In the genomic region with DNA sequence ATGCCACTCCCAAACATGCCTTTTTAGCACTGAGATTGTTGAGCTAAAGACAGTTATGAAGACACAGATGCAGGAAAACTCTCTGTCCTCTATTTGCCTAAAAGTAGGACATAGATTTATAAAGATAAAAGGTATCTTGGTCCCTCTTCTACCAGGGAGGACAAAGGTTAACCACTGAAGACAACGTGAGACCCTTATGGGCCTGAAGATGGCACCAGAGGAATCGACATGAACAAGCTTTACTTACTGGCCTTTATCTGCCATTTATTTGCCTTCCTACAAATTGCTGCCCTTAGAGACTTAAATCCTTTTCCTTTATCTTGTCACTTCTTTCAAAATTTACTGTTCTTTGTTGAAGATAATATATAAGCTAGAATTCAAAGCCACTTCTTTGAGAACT, we compare ENCODE assay signal across 31 cellular contexts.
DNase-seq lines count a peak whose midpoint lies in the region; ATAC-seq and TF ChIP-seq lines count a peak whose summit lies in the region.
"Had no signal": no experiment of that assay in that cellular context is flagged by ENCODE, and none has a peak within 500 bp of the region (broad histone marks: within the 10 kb centered on the region; RNA-seq: fewer than 3 reads in every experiment).

No MANE protein-coding gene starts in this region.

- H3K27me3 Mint-ChIP-seq in nephron progenitor cell (ENCODE audit: low read depth, poor library complexity) = no peaks in the 10 kb centered on the region
- H3K27me3 Mint-ChIP-seq: activated naive CD4-positive, alpha-beta T cell treated with anti-CD3 and anti-CD28 coated beads, Interleukin-2, amount 10 ng/mL, durations not matched to agents 7 days and 5 days had no signal

- DNase-seq in HCT116 (ENCODE audit: low read depth, low spot score) (no peak), Panc1 (ENCODE audit: low read depth, low spot score) (no peak), erythroblast (lab: John Stamatoyannopoulos, UW) (peak; percentile 3 to 5), nephron progenitor cell (no peak), NCI-H2227 (lab: John Stamatoyannopoulos, UW; ENCODE audit: unreplicated experiment) (no peak)
- DNase-seq: activated CD4-positive, alpha-beta T cell treated with anti-CD3 and anti-CD28 coated beads, Interleukin-2, amount 50 U/mL, for 4 hours; activated CD8-positive, alpha-beta memory T cell treated with anti-CD3 and anti-CD28 coated beads, Interleukin-2, amount 50 U/mL, for 4 hours; activated naive CD4-positive, alpha-beta T cell treated with anti-CD3 and anti-CD28 coated beads, Interleukin-2, amount 10 ng/mL, durations not matched to agents 7 days and 5 days; EL; foreskin fibroblast; H7; heart right ventricle; immature natural killer cell; left lung; MG63; naive thymus-derived CD8-positive, alpha-beta T cell; NCI-H2081 treated with DMSO at 0.1 percent for 48 hours; NCI-H446; NCI-H774; OCI-M1; SHP77; stimulated activated naive CD8-positive, alpha-beta T cell treated with anti-CD3 and anti-CD28 coated beads, Interleukin-15, Interleukin-2, amounts not matched to agents 100 U/mL and 50 U/mL, for 24 hours; testis; uterus had no signal

- TF ChIP-seq CTCF in HCT116 (IDR thresholded peaks at IDR 0.05 in 2 of 3, conservative IDR thresholded peaks at IDR 0.05 in 1 of 3; ENCODE audit: borderline replicate concordance in 1 of 3, insufficient read depth in 1 of 3, low read depth in 2 of 3, low read length in 2 of 3) (0 out of 6 replicates have a peak, but pooled peaks of 1 of the 3 experiments have one; percentile 8), Panc1 (IDR thresholded peaks at IDR 0.05) (peak; percentile 11; the same call in 1 of the 2 replicates), nephron progenitor cell (IDR thresholded peaks at IDR 0.05) (no peak)

- H3K27ac ChIP-seq in HCT116 (ENCODE audit: low read depth, low read length) = no peak overlapping the region
- no peak overlapping the region for H3K27ac ChIP-seq in Panc1 (ENCODE audit: low read length)
- H3K27ac ChIP-seq: epithelial cell of prostate, heart right ventricle, left lung, testis, uterus had no signal

- no peak overlapping the region for H3K4me2 ChIP-seq in HCT116 (ENCODE audit: low read length)

- BruUV-seq in HCT116 (replicated peaks; lab: Mats Ljungman, UMichigan) (no TSS peak), Panc1 (replicated peaks; lab: Mats Ljungman, UMichigan) (no TSS peak)

- peaks cover 5% of the 10 kb centered on the region for H3K4me1 Mint-ChIP-seq in nephron progenitor cell
- H3K4me1 Mint-ChIP-seq: activated naive CD4-positive, alpha-beta T cell treated with anti-CD3 and anti-CD28 coated beads, Interleukin-2, amount 10 ng/mL, durations not matched to agents 7 days and 5 days; brain; IgD-negative memory B cell; immature natural killer cell; mesothelial cell of epicardium; naive thymus-derived CD8-positive, alpha-beta T cell had no signal

- H3K4me1 ChIP-seq in HCT116 (ENCODE audit: control insufficient read depth in 1 of 2, insufficient read depth in 2 of 2, low read length in 2 of 2) (no peaks in the 10 kb centered on the region), Panc1 (ENCODE audit: control insufficient read depth, insufficient read depth, low read length) (no peaks in the 10 kb centered on the region)
- H3K4me1 ChIP-seq: heart right ventricle, left lung, testis, uterus had no signal

- intact Hi-C loops in HCT116 (cut with micrococcal nuclease) (no loop called here), Panc1 (cut with micrococcal nuclease; ENCODE audit: unreplicated experiment) (no loop called here)

- ATAC-seq in HCT116 = no peak
- ATAC-seq in Panc1 = no peak
- ATAC-seq in HG03460 (IDR thresholded peaks at IDR 0.05; ENCODE audit: unreplicated experiment) = no peak
- ATAC-seq in GM21529 (IDR thresholded peaks at IDR 0.05; ENCODE audit: unreplicated experiment) = no peak
- ATAC-seq: heart right ventricle; left lung; naive thymus-derived CD8-positive, alpha-beta T cell; stimulated activated naive CD8-positive, alpha-beta T cell treated with anti-CD3 and anti-CD28 coated beads, Interleukin-15, Interleukin-2, amounts not matched to agents 100 U/mL and 50 U/mL, for 24 hours had no signal

- RAD21 ChIA-PET in HCT116 (lab: Charles Lee; ENCODE audit: low non-redundant PET in 1 of 2, low total read pairs in 2 of 2, uncharacterized antibody in 2 of 2, unreplicated experiment in 2 of 2) = no interaction called here

- H3K36me3 Mint-ChIP-seq in nephron progenitor cell (ENCODE audit: low read depth) = peaks cover 33% of the 10 kb centered on the region
- H3K36me3 Mint-ChIP-seq: activated naive CD4-positive, alpha-beta T cell treated with anti-CD3 and anti-CD28 coated beads, Interleukin-2, amount 10 ng/mL, durations not matched to agents 7 days and 5 days; IgD-negative memory B cell had no signal

- in situ Hi-C loops in Panc1 (cut with HindIII; ENCODE audit: low pct_unique_long_range_greater_than_20kb, low sequenced_read_pairs) = no loop called here

- TF ChIP-seq RAD21 in HCT116 (IDR thresholded peaks at IDR 0.05; ENCODE audit: low read depth) = peak; percentile 34

- no peak overlapping the region for H3K4me3 Mint-ChIP-seq in nephron progenitor cell
- H3K4me3 Mint-ChIP-seq: activated naive CD4-positive, alpha-beta T cell treated with anti-CD3 and anti-CD28 coated beads, Interleukin-2, amount 10 ng/mL, durations not matched to agents 7 days and 5 days; activated T-helper 1 cell treated with anti-CD3 and anti-CD28 coated beads, Interleukin-12 subunit alpha, Interleukin-12 subunit beta, Interleukin-2, Interleukin-4 antibody, amounts not matched to agents 30 ng/mL and 10 ng/mL and 1 ng/mL, durations not matched to agents 14 hours and 24 hours and 36 hours; brain; IgD-negative memory B cell; immature natural killer cell; mesothelial cell of epicardium; naive thymus-derived CD8-positive, alpha-beta T cell had no signal

- no peak overlapping the region for H2AFZ ChIP-seq in HCT116 (ENCODE audit: low read depth, low read length, poor library complexity, severe bottlenecking)

- H3K9ac ChIP-seq in HCT116 (ENCODE audit: low read length) = no peak overlapping the region

- no peak overlapping the region for H3K4me3 ChIP-seq in HCT116 (replicated peaks in 1 of 2; ENCODE audit: low read depth in 1 of 2, low read length in 2 of 2)
- H3K4me3 ChIP-seq in Panc1 (ENCODE audit: low read depth in 2 of 2, low read length in 2 of 2) = no peak overlapping the region
- H3K4me3 ChIP-seq: heart right ventricle, left lung, MG63, testis, uterus had no signal

- H3K9me2 ChIP-seq in HCT116 (ENCODE audit: insufficient read depth) = no peaks in the 10 kb centered on the region

- peak overlapping the region; percentile 80 for H3K27ac Mint-ChIP-seq in nephron progenitor cell
- H3K27ac Mint-ChIP-seq: activated naive CD4-positive, alpha-beta T cell treated with anti-CD3 and anti-CD28 coated beads, Interleukin-2, amount 10 ng/mL, durations not matched to agents 7 days and 5 days; activated T-helper 1 cell treated with anti-CD3 and anti-CD28 coated beads, Interleukin-12 subunit alpha, Interleukin-12 subunit beta, Interleukin-2, Interleukin-4 antibody, amounts not matched to agents 30 ng/mL and 10 ng/mL and 1 ng/mL, durations not matched to agents 14 hours and 24 hours and 36 hours; brain; IgD-negative memory B cell; immature natural killer cell; mesothelial cell of epicardium; naive thymus-derived CD8-positive, alpha-beta T cell had no signal

- H3K9me3 ChIP-seq in HCT116 (ENCODE audit: control insufficient read depth in 1 of 2, insufficient read depth in 1 of 2, low read depth in 1 of 2, low read length in 2 of 2) (peaks cover 0 to 13% of the 10 kb centered on the region in 2 experiments; a peak in 1 of 4 replicates), Panc1 (ENCODE audit: control insufficient read depth, insufficient read depth, low read depth, low read length) (no peaks in the 10 kb centered on the region; the same call in 1 of the 2 replicates)
- H3K9me3 ChIP-seq: testis, uterus had no signal

- POLR2A ChIA-PET in HCT116 (lab: Charles Lee) (no interaction called here), Panc1 (lab: Charles Lee) (no interaction called here)

- H3K36me3 ChIP-seq in HCT116 (ENCODE audit: control insufficient read depth in 1 of 2, insufficient read depth in 2 of 2, low read length in 2 of 2) (no peaks in the 10 kb centered on the region), Panc1 (ENCODE audit: control insufficient read depth, insufficient read depth, low read length) (no peaks in the 10 kb centered on the region)
- H3K36me3 ChIP-seq: heart right ventricle, left lung, MG63, uterus had no signal

- no peaks in the 10 kb centered on the region for H3K79me2 ChIP-seq in HCT116 (ENCODE audit: insufficient read depth, low read length)

- peaks cover 38% of the 10 kb centered on the region for H3K9me3 Mint-ChIP-seq in nephron progenitor cell

- no peak for TF ChIP-seq POLR2A in HCT116 (IDR thresholded peaks at IDR 0.05; ENCODE audit: borderline replicate concordance, extremely low read depth, insufficient read depth, insufficient read length)
- no peak for TF ChIP-seq POLR2A in erythroblast (IDR thresholded peaks at IDR 0.05; ENCODE audit: low read length)

- H3K27me3 ChIP-seq in HCT116 (ENCODE audit: insufficient read depth, low read length) (no peaks in the 10 kb centered on the region), Panc1 (ENCODE audit: control insufficient read depth, insufficient read depth, low read length) (no peaks in the 10 kb centered on the region)
- H3K27me3 ChIP-seq: heart right ventricle, left lung, MG63, testis, uterus had no signal

- CTCF ChIA-PET in HCT116 (lab: Charles Lee) = interaction anchor here (1.1 kb wide), 1 partner anchor 117 kb away, joined by 3 read pairs; no protein-coding TSS in a partner anchor
- CTCF ChIA-PET in Panc1 (lab: Charles Lee) = no interaction called here

- H4K20me1 ChIP-seq in HCT116 (ENCODE audit: insufficient read depth) = no peaks in the 10 kb centered on the region

Comparison
In these comparisons a context has a peak if more than half of its experiments do, and no peak if none do; other contexts are left out.
1. DNase-seq: peak in erythroblast (2 of 2); none in HCT116 (single experiment), Panc1 (single experiment), nephron progenitor cell (single experiment) and NCI-H2227 (single experiment).